Comparison of ENCODE assay signal across 14 cellular contexts in genomic region chr12:54356951-54357356, GRCh38. TPM values are rescaled to one million over a fixed set of nuclear protein-coding genes. Genes with fewer than 3 reads are reported as not detected.
DNase-seq lines count a peak whose midpoint lies in the region; ATAC-seq and TF ChIP-seq lines count a peak whose summit lies in the region.
"Had no signal": no experiment of that assay in that cellular context is flagged by ENCODE, and none has a peak within 500 bp of the region (broad histone marks: within the 10 kb centered on the region; RNA-seq: fewer than 3 reads in every experiment).

No MANE protein-coding gene starts in this region.

- WGBS in SK-N-SH (ENCODE audit: low lambda C conversion rate), result 78% methylated on average over 2 of the region's 4 CpGs
- WGBS in stomach, 5 donors, result 67 to 90% (median 84%) methylated on average over 4 of the region's 4 CpGs

- intact Hi-C loops in stomach (cut with DNase I; ENCODE audit: low total_unique reads), result no loop called here

- 0 out of 2 replicates have a peak overlapping the region, but pooled peaks have one; percentile 99 for H3K4me2 ChIP-seq in SK-N-SH
- H3K4me2 ChIP-seq: KMS-11 had no signal

- TF ChIP-seq RAD21 in SK-N-SH (IDR thresholded peaks at IDR 0.05; ENCODE audit: low read length), result no peak

- no peak for ATAC-seq in SK-N-SH treated with all-trans-retinoic acid at 6 μM for 48 hours
- no peak for ATAC-seq in HG02938 (IDR thresholded peaks at IDR 0.05; ENCODE audit: unreplicated experiment)
- ATAC-seq in GM18867 (IDR thresholded peaks at IDR 0.05; ENCODE audit: unreplicated experiment), result no peak

- TF ChIP-seq EP300 in SK-N-SH (IDR thresholded peaks at IDR 0.05; ENCODE audit: borderline replicate concordance in 1 of 2, low read depth in 1 of 2, low read length in 1 of 2) (no peak), stomach (IDR thresholded peaks at IDR 0.05) (no peak)

- peaks cover 44 to 65% of the 10 kb centered on the region in 2 experiments for H3K4me1 ChIP-seq in SK-N-SH (ENCODE audit: control insufficient read depth in 1 of 2, insufficient read depth in 2 of 2, low read depth in 1 of 2, low read length in 1 of 2)
- H3K4me1 ChIP-seq in NT2/D1 (ENCODE audit: insufficient read depth, insufficient read length), result peaks cover 34% of the 10 kb centered on the region
- H3K4me1 ChIP-seq in iPS-15b (ENCODE audit: control insufficient read depth, insufficient read depth, low read length), result peaks cover 44% of the 10 kb centered on the region
- peaks cover 32 to 73% (median 54%) of the 10 kb centered on the region in 4 donors for H3K4me1 ChIP-seq in stomach

- H3K36me3 ChIP-seq in SK-N-SH (replicated peaks in 1 of 2; ENCODE audit: control insufficient read depth in 1 of 2, insufficient read depth in 2 of 2, low read length in 1 of 2) (no peaks in the 10 kb centered on the region), NT2/D1 (ENCODE audit: insufficient read depth, insufficient read length, low read length) (peaks cover under 1% of the 10 kb centered on the region), iPS-15b (ENCODE audit: control insufficient read depth, insufficient read depth, low read length) (no peaks in the 10 kb centered on the region), stomach (peaks cover 0 to 8% (median 2%) of the 10 kb centered on the region in 4 donors)

- H3K9me3 ChIP-seq in SK-N-SH, result no peaks in the 10 kb centered on the region
- no peaks in the 10 kb centered on the region for H3K9me3 ChIP-seq in NT2/D1 (ENCODE audit: insufficient read depth, low read length)
- no peaks in the 10 kb centered on the region for H3K9me3 ChIP-seq in iPS-15b (ENCODE audit: control insufficient read depth, insufficient read depth, low read length)
- H3K9me3 ChIP-seq in stomach, result no peaks in the 10 kb centered on the region

- H3K9ac ChIP-seq in SK-N-SH (no peak overlapping the region), NT2/D1 (ENCODE audit: insufficient read length, low read depth) (peak overlapping the region; percentile 39), iPS-15b (ENCODE audit: low read depth, low read length) (no peak overlapping the region)
- H3K9ac ChIP-seq: KMS-11 had no signal

- POLR2A ChIA-PET in SK-N-SH (lab: Yijun Ruan, JAX), result interaction anchor here (2.1 kb wide), 1 partner anchor 77 kb away, joined by 9 read pairs; the partner anchor contains the start of genes CBX5 and HNRNPA1

- H4K20me1 ChIP-seq in SK-N-SH (ENCODE audit: insufficient read depth), result no peaks in the 10 kb centered on the region

- CTCF ChIA-PET in SK-N-SH (lab: Yijun Ruan, JAX), result interaction anchor here (0.8 to 9.2 kb wide), 9 partner anchors 13 to 324 kb away, joined by 3 to 266 read pairs (median 4); partner anchors contain the start of genes COPZ1, HOXC5 and ZNF385A

- no peak overlapping the region; a peak in 1 of 4 replicates for H3K4me3 ChIP-seq in SK-N-SH (ENCODE audit: low read depth in 2 of 2, low read length in 1 of 2)
- no peak overlapping the region for H3K4me3 ChIP-seq in NT2/D1 (ENCODE audit: insufficient read length, low read depth)
- H3K4me3 ChIP-seq in iPS-15b (ENCODE audit: low read depth, low read length), result peak overlapping the region; percentile 96
- H3K4me3 ChIP-seq in stomach, result no peak overlapping the region

- H3K79me2 ChIP-seq in SK-N-SH (ENCODE audit: insufficient read depth), result no peaks in the 10 kb centered on the region

- H3K9me2 ChIP-seq in SK-N-SH, result no peaks in the 10 kb centered on the region

- H2AFZ ChIP-seq in SK-N-SH (ENCODE audit: low read depth), result no peak overlapping the region

- H3K27me3 ChIP-seq in SK-N-SH (ENCODE audit: insufficient read depth) (no peaks in the 10 kb centered on the region), NT2/D1 (ENCODE audit: insufficient read depth, insufficient read length) (no peaks in the 10 kb centered on the region), iPS-15b (ENCODE audit: control insufficient read depth, insufficient read depth, low read length) (no peaks in the 10 kb centered on the region), stomach (no peaks in the 10 kb centered on the region)

- peaks cover 14% of the 10 kb centered on the region for H3F3A ChIP-seq in SK-N-SH (replicated peaks; ENCODE audit: insufficient read depth)

- TF ChIP-seq POLR2A in stomach (IDR thresholded peaks at IDR 0.05), result no peak

- TF ChIP-seq CTCF in SK-N-SH (IDR thresholded peaks at IDR 0.05) (no peak), stomach (IDR thresholded peaks at IDR 0.05) (no peak)

- DNase-seq in SK-N-SH (no peak), NT2/D1 (ENCODE audit: low read depth, low spot score) (no peak), stomach (no peak), NCI-H2107 (lab: John Stamatoyannopoulos, UW) (no peak)
- DNase-seq: activated CD4-positive, alpha-beta T cell treated with anti-CD3 and anti-CD28 coated beads, Interleukin-2, amount 50 U/mL, for 48 hours; effector CD8-positive, alpha-beta T cell; NCI-H446; stimulated activated CD8-positive, alpha-beta memory T cell treated with anti-CD3 and anti-CD28 coated beads, Interleukin-4, amount 100 ng/mL, for 48 hours had no signal

- H3K27ac ChIP-seq in SK-N-SH (ENCODE audit: low read depth in 2 of 2, low read length in 1 of 2) (peak overlapping the region in 1 of 2 experiments; percentile 55; a peak in 2 of 4 replicates), stomach (peak overlapping the region in 3 of 5 donors; percentile 10 to 92 (median 35))
- H3K27ac ChIP-seq: KMS-11 had no signal

TF ChIP-seq in SK-N-SH, 30 proteins besides CTCF, POLR2A, EP300 and RAD21:
- TF ChIP-seq NRF1 (IDR thresholded peaks at IDR 0.05; ENCODE audit: low read depth, low read length) (no peak), TEAD4 (IDR thresholded peaks at IDR 0.05; ENCODE audit: borderline replicate concordance, insufficient read depth) (no peak), SMC3 (IDR thresholded peaks at IDR 0.05; ENCODE audit: low read depth, low read length) (no peak), FOSL2 (IDR thresholded peaks at IDR 0.05; ENCODE audit: borderline replicate concordance, low read depth) (no peak)

TF ChIP-seq in SK-N-SH treated with all-trans-retinoic acid at 6 μM for 48 hours, 23 proteins besides CTCF, POLR2A, EP300 and RAD21 (continues in another document):
- TF ChIP-seq PPARA (CRISPR knock-in tag; IDR thresholded peaks at IDR 0.05; ENCODE audit: borderline replicate concordance) (no peak), ZC3H10 (CRISPR knock-in tag; IDR thresholded peaks at IDR 0.05) (no peak), ZFP30 (CRISPR knock-in tag; IDR thresholded peaks at IDR 0.05) (no peak), BACH2 (CRISPR knock-in tag; IDR thresholded peaks at IDR 0.05; ENCODE audit: borderline replicate concordance) (no peak), CSRNP3 (CRISPR knock-in tag; IDR thresholded peaks at IDR 0.05) (no peak), RARB (CRISPR knock-in tag; IDR thresholded peaks at IDR 0.05) (no peak), SNAI2 (CRISPR knock-in tag; IDR thresholded peaks at IDR 0.05) (no peak), CREB5 (CRISPR knock-in tag; IDR thresholded peaks at IDR 0.05; ENCODE audit: low read depth) (no peak), ZNF565 (CRISPR knock-in tag; conservative IDR thresholded peaks at IDR 0.05; ENCODE audit: low read depth) (no peak), ZNF70 (CRISPR knock-in tag; IDR thresholded peaks at IDR 0.05) (no peak), OSR1 (CRISPR knock-in tag; IDR thresholded peaks at IDR 0.05) (no peak)

RNA-seq across cellular contexts. Expression of gene GPR84, which starts 7.3 kb away (rescaled TPM):
- 0.03 TPM in 1 of 2 replicates, not detected in the other for polyA plus RNA-seq in SK-N-SH (2012; rRNA removed)
- not detected in 2 replicates for polyA plus RNA-seq in SK-N-SH (2012; cell fraction: cytosol; rRNA removed)
- polyA plus RNA-seq in SK-N-SH (2012; cell fraction: nucleus; rRNA removed), result 0.18 and 0.23 TPM in 2 replicates
- not detected for total RNA-seq in stomach
- 1 to 10 TPM in 1 of 3 donors, under 1 TPM in 2; 0.46 to 1.4 (median 0.50) TPM for polyA plus RNA-seq in stomach
- total RNA-seq: glomerular endothelial cell had no signal

RNA-seq across cellular contexts. Expression of gene ZNF385A, which starts 27.6 kb away (rescaled TPM):
- polyA plus RNA-seq in SK-N-SH (2012; rRNA removed), result 1.5 and 2.6 TPM in 2 replicates
- 1.4 and 3.0 TPM in 2 replicates for polyA plus RNA-seq in SK-N-SH (2012; cell fraction: cytosol; rRNA removed)
- 2.3 and 3.7 TPM in 2 replicates for polyA plus RNA-seq in SK-N-SH (2012; cell fraction: nucleus; rRNA removed)
- 10 to 100 TPM in 1 of 5 donors, 1 to 10 TPM in 4; 1.2 to 35.7 (median 2.6) TPM for total RNA-seq in stomach
- polyA plus RNA-seq in stomach, result 10 to 100 TPM; 16.9 to 35.1 (median 17.6) TPM

RNA-seq across cellular contexts. Expression of gene COPZ1, which starts 32.0 kb away (rescaled TPM):
- polyA plus RNA-seq in SK-N-SH (2012; rRNA removed) (111 and 156 TPM in 2 replicates), stomach (100 to 1,000 TPM in 2 of 3 donors, 10 to 100 TPM in 1; 92.4 to 133 (median 108) TPM)
- 143 and 154 TPM in 2 replicates for polyA plus RNA-seq in SK-N-SH (2012; cell fraction: cytosol; rRNA removed)
- 31.4 and 71.4 TPM in 2 replicates for polyA plus RNA-seq in SK-N-SH (2012; cell fraction: nucleus; rRNA removed)
- 10 to 100 TPM; 14.6 to 91.6 (median 42.4) TPM for total RNA-seq in stomach

RNA-seq across cellular contexts. Expression of gene NFE2, which starts 56.1 kb away (rescaled TPM):
- 0.16 and 0.25 TPM in 2 replicates for polyA plus RNA-seq in SK-N-SH (2012; rRNA removed)
- 0.10 and 0.13 TPM in 2 replicates for polyA plus RNA-seq in SK-N-SH (2012; cell fraction: cytosol; rRNA removed)
- polyA plus RNA-seq in SK-N-SH (2012; cell fraction: nucleus; rRNA removed), result 0.17 and 0.25 TPM in 2 replicates
- 1 to 10 TPM in 1 of 5 donors, under 1 TPM in 1, not detected in 3; 0.37 to 2.0 TPM for total RNA-seq in stomach
- polyA plus RNA-seq in stomach, result under 1 TPM in 2 of 3 donors, not detected in 1; 0.20 to 1.00 TPM
- total RNA-seq: glomerular endothelial cell had no signal
